Comparison of ENCODE assay signal across 8 cellular contexts in genomic region chr2:75199428-75200011, GRCh38. TPM values are rescaled to one million over a fixed set of nuclear protein-coding genes. Genes with fewer than 3 reads are reported as not detected.
DNase-seq lines count a peak whose midpoint lies in the region; ATAC-seq and TF ChIP-seq lines count a peak whose summit lies in the region.

TACR1 (minus strand) TSS chr2:75199520; CDS start chr2:75198934, 586 bp downstream.

- H3K27ac Mint-ChIP-seq in activated naive CD8-positive, alpha-beta T cell, result no peak within 1 kb of the TSS

- intact Hi-C loops in posterior cingulate gyrus (cut with DNase I), result no loop called here
- intact Hi-C loops in aorta (cut with DNase I), result no loop called here

- no peaks in the 10 kb centered on the region for H3K4me1 ChIP-seq in cardiac muscle cell (ENCODE audit: low read depth)
- no peaks in the 10 kb centered on the region for H3K4me1 ChIP-seq in aorta (ENCODE audit: control insufficient read depth in 1 of 2, insufficient read depth in 2 of 2, low read length in 2 of 2)

- H3K27ac ChIP-seq in cardiac muscle cell, result no peak within 1 kb of the TSS
- no peak within 1 kb of the TSS for H3K27ac ChIP-seq in aorta (ENCODE audit: low read depth in 1 of 2, low read length in 2 of 2)

- H3K36me3 ChIP-seq in cardiac muscle cell (no peaks in the 10 kb centered on the region), aorta (ENCODE audit: control insufficient read depth in 1 of 2, insufficient read depth in 2 of 2, low read length in 1 of 2) (no peaks in the 10 kb centered on the region)

- H3K27me3 Mint-ChIP-seq in activated naive CD8-positive, alpha-beta T cell, result peaks cover 36% of the 10 kb centered on the region

- H3K9me3 ChIP-seq in cardiac muscle cell (ENCODE audit: low read depth), result no peaks in the 10 kb centered on the region
- no peaks in the 10 kb centered on the region for H3K9me3 ChIP-seq in aorta (ENCODE audit: control insufficient read depth, low read length)

- peaks cover 14% of the 10 kb centered on the region for H3K4me1 Mint-ChIP-seq in activated naive CD8-positive, alpha-beta T cell (ENCODE audit: low read depth)

- DNase-seq in NCI-H2171 treated with DMSO at 0.1 percent for 48 hours (lab: John Stamatoyannopoulos, UW) (peak; percentile 38), NCI-H2171 (lab: John Stamatoyannopoulos, UW) (no peak), NCI-H748 treated with DMSO at 0.1 percent for 48 hours (lab: John Stamatoyannopoulos, UW) (peak; percentile 13), cardiac muscle cell (ENCODE audit: low read depth in 1 of 2, low spot score in 1 of 2) (peak; percentile 55 to 82), posterior cingulate gyrus (peak; percentile 43 to 96 (median 74)), aorta (peak; percentile 71 to 90)

- peak within 1 kb of the TSS; percentile 85 for H3K4me3 Mint-ChIP-seq in activated naive CD8-positive, alpha-beta T cell

- H3K9me3 Mint-ChIP-seq in activated naive CD8-positive, alpha-beta T cell (ENCODE audit: low read depth), result no peaks in the 10 kb centered on the region

- ATAC-seq in HG02642 (IDR thresholded peaks at IDR 0.05; ENCODE audit: poor library complexity, unreplicated experiment) (peak; percentile 89), aorta (ENCODE audit: low FRiP score) (peak; percentile 75)

- peak; percentile 84 for TF ChIP-seq CTCF in cardiac muscle cell (IDR thresholded peaks at IDR 0.05; ENCODE audit: low read depth, low read length)

- H3K27me3 ChIP-seq in cardiac muscle cell (peaks cover 95% of the 10 kb centered on the region), aorta (ENCODE audit: control insufficient read depth in 1 of 2, insufficient read depth in 2 of 2, low read length in 1 of 2) (no peaks in the 10 kb centered on the region)

- peak within 1 kb of the TSS; percentile 28 for H3K4me3 ChIP-seq in cardiac muscle cell
- H3K4me3 ChIP-seq in aorta (ENCODE audit: low read length in 2 of 2), result peak within 1 kb of the TSS; percentile 5 to 13

- H3K36me3 Mint-ChIP-seq in activated naive CD8-positive, alpha-beta T cell, result no peaks in the 10 kb centered on the region

- 0% methylated on average over 45 to 46 of the region's 46 CpGs for WGBS in aorta, 2 donors

RNA-seq across cellular contexts. Expression of gene TACR1, which starts in this region (rescaled TPM):
- total RNA-seq in cardiac muscle cell (not detected in 2 replicates), aorta (1 to 10 TPM; 3.4 to 9.8 TPM)
- polyA plus RNA-seq in cardiac muscle cell (not detected in 2 replicates), aorta (under 1 TPM in 1 of 2 donors, not detected in 1; 0.08 TPM)

Comparison
In these comparisons a context has a peak if more than half of its experiments do, and no peak if none do; other contexts are left out.
1. Peak in DNase-seq and H3K4me3 ChIP-seq in cardiac muscle cell; RNA of the gene not detected or under 1 TPM.